1 cellular context compared by ENCODE assay signal in the genomic region with DNA sequence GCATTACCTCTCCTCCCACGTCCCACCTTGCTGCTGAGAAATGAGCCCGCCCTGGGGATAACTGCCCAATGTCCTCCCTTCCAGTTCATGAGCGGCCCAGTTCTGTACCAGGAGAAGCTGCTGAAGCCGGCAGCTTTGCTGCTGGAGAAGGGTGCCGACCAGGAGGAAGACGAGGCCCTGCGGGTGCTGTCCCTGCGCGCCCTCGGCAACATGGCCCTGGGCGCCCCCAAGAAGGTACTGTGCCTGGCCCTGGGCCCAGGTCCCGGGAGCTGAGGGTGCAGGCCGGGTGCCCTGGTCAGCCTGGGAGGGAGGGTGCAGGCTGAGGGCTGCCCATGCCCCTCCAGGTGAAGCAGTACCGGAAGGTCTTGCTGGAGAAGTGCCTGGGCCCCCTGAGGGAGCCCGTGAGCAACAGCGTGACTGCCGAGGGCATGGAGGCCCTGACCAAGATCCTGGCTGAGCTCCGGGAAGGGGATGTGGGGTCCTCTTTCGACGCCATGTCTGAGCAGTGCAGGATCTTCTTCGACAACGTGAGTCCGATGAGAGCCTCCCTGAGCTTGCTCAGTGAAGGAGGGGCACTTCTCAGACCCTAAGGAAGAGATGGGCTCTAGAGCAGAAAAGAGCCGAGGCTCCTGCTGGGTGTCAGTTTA.
TF ChIP-seq lines count a peak whose summit lies in the region.

No MANE protein-coding gene starts in this region.

TF ChIP-seq in GM23338, 12 proteins besides CTCF, POLR2A, EP300 and RAD21 (continued from another document):
- TF ChIP-seq, protein P1, sequence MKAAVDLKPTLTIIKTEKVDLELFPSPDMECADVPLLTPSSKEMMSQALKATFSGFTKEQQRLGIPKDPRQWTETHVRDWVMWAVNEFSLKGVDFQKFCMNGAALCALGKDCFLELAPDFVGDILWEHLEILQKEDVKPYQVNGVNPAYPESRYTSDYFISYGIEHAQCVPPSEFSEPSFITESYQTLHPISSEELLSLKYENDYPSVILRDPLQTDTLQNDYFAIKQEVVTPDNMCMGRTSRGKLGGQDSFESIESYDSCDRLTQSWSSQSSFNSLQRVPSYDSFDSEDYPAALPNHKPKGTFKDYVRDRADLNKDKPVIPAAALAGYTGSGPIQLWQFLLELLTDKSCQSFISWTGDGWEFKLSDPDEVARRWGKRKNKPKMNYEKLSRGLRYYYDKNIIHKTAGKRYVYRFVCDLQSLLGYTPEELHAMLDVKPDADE (IDR thresholded peaks at IDR 0.05), result no peak
- TF ChIP-seq EZH2 (IDR thresholded peaks at IDR 0.05; ENCODE audit: low read depth, unreplicated experiment) (no peak), ZNF331 (CRISPR knock-in tag; IDR thresholded peaks at IDR 0.05; ENCODE audit: low read depth) (no peak)
